In genomic region chr11:18108254-18108653, GRCh38 we compare ENCODE assay signal across 21 cellular contexts. TPM values are rescaled to one million over a fixed set of nuclear protein-coding genes. Genes with fewer than 3 reads are reported as not detected.
"Had no signal": no experiment of that assay in that cellular context is flagged by ENCODE, and none has a peak within 500 bp of the region (broad histone marks: within the 10 kb centered on the region; RNA-seq: fewer than 3 reads in every experiment).

No MANE protein-coding gene starts in this region.

- H3K4me3 ChIP-seq: SJSA1, SK-N-MC had no signal

- H3K9me3 ChIP-seq: SJSA1 had no signal

- H3K27ac ChIP-seq: SJSA1, SK-N-MC had no signal

- FAIRE-seq: RCC 7860 had no signal

- DNase-seq: KBM-7, MV-4-11, NCI-H1048, NCI-H1105, NCI-H1417, NCI-H1436 treated with DMSO at 0.1 percent for 48 hours, NCI-H1694, NCI-H187 treated with DMSO at 0.1 percent for 48 hours, NCI-H2029 treated with DMSO at 0.1 percent for 48 hours, NCI-H2171 treated with DMSO at 0.1 percent for 48 hours, NCI-H345, NCI-H524, NCI-H526 treated with DMSO at 0.1 percent for 48 hours, NCI-H774, Right ventricle myocardium superior, RPMI8226, SIG-M5 had no signal

RNA-seq across cellular contexts. Expression of gene MRGPRX3, which starts 24.1 kb away (rescaled TPM):
- total RNA-seq: LHCN-M2, Right ventricle myocardium superior, SJSA1 had no signal
